ENCODE assay signal across 13 cellular contexts in the genomic region with DNA sequence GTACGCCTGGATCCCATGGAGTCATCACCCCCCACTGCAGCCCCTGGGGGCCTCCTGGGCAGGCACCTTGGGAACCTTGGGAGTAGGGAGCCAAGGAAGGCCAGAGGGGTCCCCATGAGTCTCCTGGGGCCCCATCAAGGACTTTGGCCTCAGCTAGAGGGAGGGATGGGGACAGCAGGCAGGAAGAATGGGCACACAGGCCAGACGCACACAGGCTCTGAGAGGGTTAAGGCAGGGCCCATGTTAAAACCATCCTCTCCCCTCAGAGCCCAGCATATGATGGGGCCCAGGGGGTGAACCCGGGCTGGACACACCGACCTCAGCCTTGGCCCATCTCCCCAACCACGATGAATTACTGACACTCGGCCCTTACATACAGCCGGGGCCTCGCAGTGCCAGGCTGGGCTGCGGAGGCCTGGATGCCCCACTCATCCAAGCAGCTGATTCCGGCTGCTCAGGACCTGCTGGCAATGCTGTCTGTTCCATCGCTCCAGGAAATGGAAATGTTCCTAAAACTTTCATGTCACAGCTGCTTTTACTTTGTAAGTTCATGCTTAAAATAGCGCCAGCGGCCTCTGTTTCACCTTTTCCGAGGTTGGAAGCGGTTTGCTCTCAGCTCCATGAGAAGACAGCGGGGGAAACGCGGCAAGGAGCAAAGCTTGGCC. TPM values are rescaled to one million over a fixed set of nuclear protein-coding genes. Genes with fewer than 3 reads are reported as not detected.
DNase-seq lines count a peak whose midpoint lies in the region; ATAC-seq and TF ChIP-seq lines count a peak whose summit lies in the region.
"Had no signal": no experiment of that assay in that cellular context is flagged by ENCODE, and none has a peak within 500 bp of the region (broad histone marks: within the 10 kb centered on the region; RNA-seq: fewer than 3 reads in every experiment).

No MANE protein-coding gene starts in this region.

- TF ChIP-seq CTCF in SK-N-SH (IDR thresholded peaks at IDR 0.05) (no peak), foreskin fibroblast (IDR thresholded peaks at IDR 0.05; ENCODE audit: low read depth, low read length) (no peak), ovary (IDR thresholded peaks at IDR 0.05) (no peak)

- TF ChIP-seq EP300 in SK-N-SH (IDR thresholded peaks at IDR 0.05; ENCODE audit: borderline replicate concordance in 1 of 2, low read depth in 1 of 2, low read length in 1 of 2) (no peak), ovary (IDR thresholded peaks at IDR 0.05) (no peak)

- peaks cover 1 to 10% of the 10 kb centered on the region in 2 donors for H3K27me3 Mint-ChIP-seq in CD4-positive, alpha-beta memory T cell

- DNase-seq in AG08395 (ENCODE audit: low spot score) (peak; percentile 50), SK-N-SH (no peak), foreskin fibroblast (peak; percentile 75 to 89), ovary (peak; percentile 61 to 72 (median 70)), NCI-H1436 treated with DMSO at 0.1 percent for 48 hours (lab: John Stamatoyannopoulos, UW) (no peak)
- no peak for DNase-seq in CD4-positive, alpha-beta memory T cell
- DNase-seq: activated CD4-positive, alpha-beta T cell treated with anti-CD3 and anti-CD28 coated beads, Interleukin-2, amount 50 U/mL, for 48 hours; kidney glomerular epithelial cell; NCI-H1694 treated with DMSO at 0.1 percent for 48 hours; SIG-M5 had no signal

- TF ChIP-seq RAD21 in SK-N-SH (IDR thresholded peaks at IDR 0.05; ENCODE audit: low read length), result no peak

- H3F3A ChIP-seq in SK-N-SH (replicated peaks; ENCODE audit: insufficient read depth), result peaks cover 4% of the 10 kb centered on the region

- H3K36me3 Mint-ChIP-seq in CD4-positive, alpha-beta memory T cell, result no peaks in the 10 kb centered on the region

- no peaks in the 10 kb centered on the region for H4K20me1 ChIP-seq in SK-N-SH (ENCODE audit: insufficient read depth)

- H3K9ac ChIP-seq in SK-N-SH, result no peak overlapping the region

- no peak overlapping the region for H2AFZ ChIP-seq in SK-N-SH (ENCODE audit: low read depth)

- no peaks in the 10 kb centered on the region for H3K9me2 ChIP-seq in SK-N-SH

- H3K4me1 Mint-ChIP-seq in CD4-positive, alpha-beta memory T cell, result no peaks in the 10 kb centered on the region

- intact Hi-C loops in ovary (cut with DNase I), result loop anchor here in 1 of 4 donors (2.0 kb wide), 1 partner anchor 55 kb away; no protein-coding TSS in a partner anchor
- intact Hi-C loops in CD4-positive, alpha-beta memory T cell (cut with micrococcal nuclease), result loop anchor here (10.0 kb wide), 1 partner anchor 45 kb away; no protein-coding TSS in a partner anchor

- H3K4me1 ChIP-seq in SK-N-SH (ENCODE audit: control insufficient read depth in 1 of 2, insufficient read depth in 2 of 2, low read depth in 1 of 2, low read length in 1 of 2) (peaks cover 26 to 38% of the 10 kb centered on the region in 2 experiments; a peak in 3 of 4 replicates), ovary (ENCODE audit: insufficient read depth) (peaks cover 44% of the 10 kb centered on the region)
- H3K4me1 ChIP-seq in CD4-positive, alpha-beta memory T cell (ENCODE audit: insufficient read depth, low read length), result no peaks in the 10 kb centered on the region

- POLR2A ChIA-PET in SK-N-SH (lab: Yijun Ruan, JAX), result no interaction called here
- POLR2A ChIA-PET in CD4-positive, alpha-beta memory T cell (lab: Charles Lee; ENCODE audit: partially characterized antibody), result no interaction called here

- H3K4me3 Mint-ChIP-seq in CD4-positive, alpha-beta memory T cell, result no peak overlapping the region
- H3K4me3 Mint-ChIP-seq: dendritic cell treated with granulocyte-macrophage colony-stimulating factor and Interleukin-4, amounts not matched to agents 40 ng/mL and 50 ng/mL, for 4 days had no signal

- TF ChIP-seq POLR2A in ovary (IDR thresholded peaks at IDR 0.05), result no peak

- H3K4me2 ChIP-seq in SK-N-SH, result peak overlapping the region; percentile 30; the same call in 1 of the 2 replicates

- CTCF ChIA-PET in SK-N-SH (lab: Yijun Ruan, JAX), result interaction anchor here (0.9 to 2.0 kb wide), 4 partner anchors 12 to 134 kb away, joined by 3 to 4 read pairs (median 4); no protein-coding TSS in a partner anchor
- CTCF ChIA-PET in CD4-positive, alpha-beta memory T cell (lab: Charles Lee; ENCODE audit: partially characterized antibody), result no interaction called here

- 71% methylated on average over 11 of the region's 18 CpGs for WGBS in SK-N-SH (ENCODE audit: low lambda C conversion rate)
- 15 to 16% (median 15%) methylated on average over 17 to 18 of the region's 18 CpGs for WGBS in ovary, 3 donors

- no peaks in the 10 kb centered on the region for H3K27me3 ChIP-seq in SK-N-SH (ENCODE audit: insufficient read depth)
- H3K27me3 ChIP-seq in ovary, result no peaks in the 10 kb centered on the region
- no peaks in the 10 kb centered on the region for H3K27me3 ChIP-seq in CD4-positive, alpha-beta memory T cell (ENCODE audit: insufficient read depth, low read length)

- H3K27ac ChIP-seq in SK-N-SH (ENCODE audit: low read depth in 2 of 2, low read length in 1 of 2) (peak overlapping the region; percentile 45 to 47; a peak in 3 of 4 replicates), ovary (peak overlapping the region; percentile 54 to 62)
- H3K27ac ChIP-seq in CD4-positive, alpha-beta memory T cell (ENCODE audit: low read depth, low read length), result no peak overlapping the region

- H3K79me2 ChIP-seq in SK-N-SH (ENCODE audit: insufficient read depth), result no peaks in the 10 kb centered on the region

- no peak overlapping the region for H3K27ac Mint-ChIP-seq in CD4-positive, alpha-beta memory T cell
- H3K27ac Mint-ChIP-seq: dendritic cell treated with granulocyte-macrophage colony-stimulating factor and Interleukin-4, amounts not matched to agents 40 ng/mL and 50 ng/mL, for 4 days had no signal

- H3K36me3 ChIP-seq in SK-N-SH (replicated peaks in 1 of 2; ENCODE audit: control insufficient read depth in 1 of 2, insufficient read depth in 2 of 2, low read length in 1 of 2) (no peaks in the 10 kb centered on the region), ovary (no peaks in the 10 kb centered on the region)
- H3K36me3 ChIP-seq in CD4-positive, alpha-beta memory T cell (ENCODE audit: insufficient read depth, low read length), result no peaks in the 10 kb centered on the region

- H3K9me3 Mint-ChIP-seq in CD4-positive, alpha-beta memory T cell, result peaks cover 0 to 3% (median 0%) of the 10 kb centered on the region in 8 donors
- H3K9me3 Mint-ChIP-seq: dendritic cell treated with granulocyte-macrophage colony-stimulating factor and Interleukin-4, amounts not matched to agents 40 ng/mL and 50 ng/mL, for 4 days had no signal

- H3K4me3 ChIP-seq in SK-N-SH (ENCODE audit: low read depth in 2 of 2, low read length in 1 of 2) (no peak overlapping the region), foreskin fibroblast (ENCODE audit: low read depth in 1 of 2, low read length in 2 of 2) (no peak overlapping the region), ovary (no peak overlapping the region)
- no peak overlapping the region for H3K4me3 ChIP-seq in CD4-positive, alpha-beta memory T cell (ENCODE audit: low read length in 2 of 2)

- H3K9me3 ChIP-seq in SK-N-SH (no peaks in the 10 kb centered on the region), ovary (no peaks in the 10 kb centered on the region)
- no peaks in the 10 kb centered on the region for H3K9me3 ChIP-seq in CD4-positive, alpha-beta memory T cell (ENCODE audit: control insufficient read depth in 1 of 2, low read length in 2 of 2)

- ATAC-seq in HG02884 (IDR thresholded peaks at IDR 0.05; ENCODE audit: unreplicated experiment) (no peak), HG03432 (IDR thresholded peaks at IDR 0.05; ENCODE audit: unreplicated experiment) (no peak)

TF ChIP-seq in SK-N-SH, 30 proteins besides CTCF, POLR2A, EP300 and RAD21 (continues in another document):
- peak; percentile 16; the same call in 1 of the 2 replicates for TF ChIP-seq TCF12 (IDR thresholded peaks at IDR 0.05)
- TF ChIP-seq, protein P1, sequence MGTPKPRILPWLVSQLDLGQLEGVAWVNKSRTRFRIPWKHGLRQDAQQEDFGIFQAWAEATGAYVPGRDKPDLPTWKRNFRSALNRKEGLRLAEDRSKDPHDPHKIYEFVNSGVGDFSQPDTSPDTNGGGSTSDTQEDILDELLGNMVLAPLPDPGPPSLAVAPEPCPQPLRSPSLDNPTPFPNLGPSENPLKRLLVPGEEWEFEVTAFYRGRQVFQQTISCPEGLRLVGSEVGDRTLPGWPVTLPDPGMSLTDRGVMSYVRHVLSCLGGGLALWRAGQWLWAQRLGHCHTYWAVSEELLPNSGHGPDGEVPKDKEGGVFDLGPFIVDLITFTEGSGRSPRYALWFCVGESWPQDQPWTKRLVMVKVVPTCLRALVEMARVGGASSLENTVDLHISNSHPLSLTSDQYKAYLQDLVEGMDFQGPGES (IDR thresholded peaks at IDR 0.05; ENCODE audit: low read depth, low read length), result no peak
- peak; percentile 37; the same call in 1 of the 2 replicates for TF ChIP-seq RXRA (IDR thresholded peaks at IDR 0.05; ENCODE audit: borderline replicate concordance, low read depth)
- TF ChIP-seq, protein P2, sequence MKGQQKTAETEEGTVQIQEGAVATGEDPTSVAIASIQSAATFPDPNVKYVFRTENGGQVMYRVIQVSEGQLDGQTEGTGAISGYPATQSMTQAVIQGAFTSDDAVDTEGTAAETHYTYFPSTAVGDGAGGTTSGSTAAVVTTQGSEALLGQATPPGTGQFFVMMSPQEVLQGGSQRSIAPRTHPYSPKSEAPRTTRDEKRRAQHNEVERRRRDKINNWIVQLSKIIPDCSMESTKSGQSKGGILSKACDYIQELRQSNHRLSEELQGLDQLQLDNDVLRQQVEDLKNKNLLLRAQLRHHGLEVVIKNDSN (IDR thresholded peaks at IDR 0.05; ENCODE audit: borderline replicate concordance, low read depth), result no peak
- TF ChIP-seq EZH2phosphoT487 (IDR thresholded peaks at IDR 0.05; ENCODE audit: borderline replicate concordance, low read depth), result no peak
- no peak for TF ChIP-seq YY1 (IDR thresholded peaks at IDR 0.05; ENCODE audit: low read depth)
- TF ChIP-seq NRF1 (IDR thresholded peaks at IDR 0.05; ENCODE audit: low read depth, low read length), result no peak

RNA-seq across cellular contexts. Expression of a gene that starts 17.3 kb away (rescaled TPM):
- 12.0 and 12.9 TPM in 2 replicates for polyA plus RNA-seq in SK-N-SH (2012; rRNA removed)
- 11.2 and 11.8 TPM in 2 replicates for polyA plus RNA-seq in SK-N-SH (2012; cell fraction: cytosol; rRNA removed)
- polyA plus RNA-seq in SK-N-SH (2012; cell fraction: nucleus; rRNA removed), result 9.6 and 10.9 TPM in 2 replicates
- 10 to 100 TPM; 19.8 to 41.2 (median 35.3) TPM for total RNA-seq in ovary
- polyA plus RNA-seq in ovary, result 10 to 100 TPM; 20.2 to 41.2 TPM
- total RNA-seq in CD4-positive, alpha-beta memory T cell, result 10 to 100 TPM; 18.9 to 19.3 TPM
- polyA plus RNA-seq in CD4-positive, alpha-beta memory T cell, result 1 to 10 TPM in 1 of 2 donors, under 1 TPM in 1; 0.61 to 2.7 TPM

Comparison
In these comparisons a context has a peak if more than half of its experiments do, and no peak if none do; other contexts are left out.
1. DNase-seq: peak in AG08395 (single experiment), foreskin fibroblast (2 of 2) and ovary (5 of 5); none in SK-N-SH (single experiment), CD4-positive, alpha-beta memory T cell (0 of 5) and NCI-H1436 treated with DMSO at 0.1 percent for 48 hours (single experiment).